In the genomic region with DNA sequence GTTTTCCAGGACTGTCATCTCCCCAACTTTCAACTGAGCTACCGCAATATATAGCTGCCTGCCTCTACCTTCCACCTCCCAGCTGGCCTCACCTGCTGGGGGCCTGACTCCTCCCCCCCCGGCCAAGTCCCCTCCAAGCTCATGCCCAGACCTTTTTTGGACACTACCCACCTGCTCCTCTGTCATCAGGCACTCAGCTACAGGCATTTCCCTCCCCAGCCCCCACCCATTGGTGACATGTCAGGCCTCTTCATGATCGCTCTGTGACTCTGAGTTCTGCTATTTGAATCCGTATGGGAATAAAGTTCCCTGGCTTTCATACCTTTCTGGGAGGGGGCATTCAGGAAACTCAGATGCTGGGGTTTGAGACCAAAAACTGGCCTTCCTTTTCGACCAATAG, we compare ENCODE assay signal across 10 cellular contexts. TPM values are rescaled to one million over a fixed set of nuclear protein-coding genes. Genes with fewer than 3 reads are reported as not detected.
DNase-seq lines count a peak whose midpoint lies in the region; ATAC-seq, FAIRE-seq and TF ChIP-seq lines count a peak whose summit lies in the region.
"Had no signal": no experiment of that assay in that cellular context is flagged by ENCODE, and none has a peak within 500 bp of the region (broad histone marks: within the 10 kb centered on the region; RNA-seq: fewer than 3 reads in every experiment).

No MANE protein-coding gene starts in this region.

- H3K4me1 ChIP-seq in right lobe of liver, result peaks cover 0 to 57% (median 29%) of the 10 kb centered on the region in 4 donors
- H3K4me1 ChIP-seq in stomach, result peaks cover 62 to 84% (median 77%) of the 10 kb centered on the region in 4 donors

- no peaks in the 10 kb centered on the region for H3K36me3 ChIP-seq in right lobe of liver
- H3K36me3 ChIP-seq in stomach, result peaks cover 0 to 5% (median 0%) of the 10 kb centered on the region in 4 donors
- H3K36me3 ChIP-seq: brain microvascular endothelial cell had no signal

- H3K9me3 ChIP-seq in right lobe of liver (no peaks in the 10 kb centered on the region), stomach (no peaks in the 10 kb centered on the region)

- WGBS in right lobe of liver (ENCODE audit: insufficient coverage, low coverage, low lambda C conversion rate, missing lambda C conversion rate), result 68% methylated on average over 5 of the region's 5 CpGs
- WGBS in stomach, 5 donors, result 72 to 85% (median 82%) methylated on average over 5 of the region's 5 CpGs

- H3K27me3 ChIP-seq in right lobe of liver (no peaks in the 10 kb centered on the region), stomach (no peaks in the 10 kb centered on the region)
- H3K27me3 ChIP-seq: brain microvascular endothelial cell had no signal

- no peaks in the 10 kb centered on the region for H3K9me3 Mint-ChIP-seq in T-helper 2 cell treated with Interferon-gamma antibody and Interleukin-4, amounts not matched to agents 5 μg/mL and 100 μg/mL, for 36 hours
- no peaks in the 10 kb centered on the region for H3K9me3 Mint-ChIP-seq in activated T-helper 2 cell treated with anti-CD3 and anti-CD28 coated beads, Interferon-gamma antibody, Interleukin-2, Interleukin-4, amounts not matched to agents 10 μg/mL and 5 μg/mL and 100 μg/mL, durations not matched to agents 14 hours and 24 hours and 36 hours

- H3K4me3 ChIP-seq in right lobe of liver, result no peak overlapping the region
- H3K4me3 ChIP-seq in stomach, result peak overlapping the region in 1 of 4 donors; percentile 94

- peaks cover 36% of the 10 kb centered on the region for H3K4me1 Mint-ChIP-seq in T-helper 2 cell treated with Interferon-gamma antibody and Interleukin-4, amounts not matched to agents 5 μg/mL and 100 μg/mL, for 36 hours (ENCODE audit: low read depth)
- H3K4me1 Mint-ChIP-seq in activated T-helper 2 cell treated with anti-CD3 and anti-CD28 coated beads, Interferon-gamma antibody, Interleukin-2, Interleukin-4, amounts not matched to agents 10 μg/mL and 5 μg/mL and 100 μg/mL, durations not matched to agents 14 hours and 24 hours and 36 hours (ENCODE audit: low read depth), result peaks cover 32% of the 10 kb centered on the region

- intact Hi-C loops in activated T-helper 2 cell treated with anti-CD3 and anti-CD28 coated beads, Interferon-gamma antibody, Interleukin-2, Interleukin-4, amounts not matched to agents 10 μg/mL and 5 μg/mL and 100 μg/mL, durations not matched to agents 14 hours and 24 hours and 36 hours (cut with micrococcal nuclease), result loop anchor here (2.0 kb wide), 2 partner anchors 35 to 43 kb away; a partner anchor contains a TSS
- intact Hi-C loops in right lobe of liver (cut with DNase I), result no loop called here
- intact Hi-C loops in stomach (cut with DNase I; ENCODE audit: low total_unique reads), result no loop called here

- TF ChIP-seq CTCF in right lobe of liver (IDR thresholded peaks at IDR 0.05) (no peak), stomach (IDR thresholded peaks at IDR 0.05) (no peak)

- no peak for FAIRE-seq in GM12892 (lab: Jason Lieb, UNC)

- TF ChIP-seq POLR2A in right lobe of liver (IDR thresholded peaks at IDR 0.05), result no peak
- no peak for TF ChIP-seq POLR2A in stomach (IDR thresholded peaks at IDR 0.05)
- TF ChIP-seq POLR2A in GM12892 (IDR thresholded peaks at IDR 0.05; ENCODE audit: low read depth, low read length), result no peak

- ATAC-seq in right lobe of liver, result no peak

- peak overlapping the region; percentile 94 for H3K4me3 Mint-ChIP-seq in T-helper 2 cell treated with Interferon-gamma antibody and Interleukin-4, amounts not matched to agents 5 μg/mL and 100 μg/mL, for 36 hours
- H3K4me3 Mint-ChIP-seq in activated T-helper 2 cell treated with anti-CD3 and anti-CD28 coated beads, Interferon-gamma antibody, Interleukin-2, Interleukin-4, amounts not matched to agents 10 μg/mL and 5 μg/mL and 100 μg/mL, durations not matched to agents 14 hours and 24 hours and 36 hours (ENCODE audit: low read depth), result peak overlapping the region; percentile 94

- H3K27ac ChIP-seq in right lobe of liver (peak overlapping the region in 2 of 3 donors; percentile 7 to 43), stomach (peak overlapping the region in 4 of 5 donors; percentile 84 to 99 (median 91))
- H3K27ac ChIP-seq: brain microvascular endothelial cell had no signal

- H3K27ac Mint-ChIP-seq in T-helper 2 cell treated with Interferon-gamma antibody and Interleukin-4, amounts not matched to agents 5 μg/mL and 100 μg/mL, for 36 hours, result no peak overlapping the region
- no peak overlapping the region for H3K27ac Mint-ChIP-seq in activated T-helper 2 cell treated with anti-CD3 and anti-CD28 coated beads, Interferon-gamma antibody, Interleukin-2, Interleukin-4, amounts not matched to agents 10 μg/mL and 5 μg/mL and 100 μg/mL, durations not matched to agents 14 hours and 24 hours and 36 hours

- no peak for TF ChIP-seq EP300 in stomach (IDR thresholded peaks at IDR 0.05)

- H3K36me3 Mint-ChIP-seq in T-helper 2 cell treated with Interferon-gamma antibody and Interleukin-4, amounts not matched to agents 5 μg/mL and 100 μg/mL, for 36 hours (ENCODE audit: low read depth), result peaks cover 10% of the 10 kb centered on the region
- H3K36me3 Mint-ChIP-seq in activated T-helper 2 cell treated with anti-CD3 and anti-CD28 coated beads, Interferon-gamma antibody, Interleukin-2, Interleukin-4, amounts not matched to agents 10 μg/mL and 5 μg/mL and 100 μg/mL, durations not matched to agents 14 hours and 24 hours and 36 hours (ENCODE audit: low read depth), result peaks cover 7% of the 10 kb centered on the region

- DNase-seq in T-helper 2 cell treated with Interferon-gamma antibody and Interleukin-4, amounts not matched to agents 5 μg/mL and 100 μg/mL, for 36 hours (ENCODE audit: low spot score), result no peak
- DNase-seq in T-helper 2 cell (no peak), right lobe of liver (no peak), stomach (no peak), cerebellum (ENCODE audit: low spot score) (no peak), GM12892 (ENCODE audit: insufficient read length) (no peak), H4 (ENCODE audit: low spot score) (no peak)
- no peak for DNase-seq in activated T-helper 2 cell treated with anti-CD3 and anti-CD28 coated beads, Interferon-gamma antibody, Interleukin-2, Interleukin-4, amounts not matched to agents 10 μg/mL and 5 μg/mL and 100 μg/mL, durations not matched to agents 14 hours and 24 hours and 36 hours (ENCODE audit: low spot score)
- DNase-seq: brain microvascular endothelial cell had no signal

- H3K27me3 Mint-ChIP-seq in T-helper 2 cell treated with Interferon-gamma antibody and Interleukin-4, amounts not matched to agents 5 μg/mL and 100 μg/mL, for 36 hours (ENCODE audit: low read depth), result no peaks in the 10 kb centered on the region
- no peaks in the 10 kb centered on the region for H3K27me3 Mint-ChIP-seq in activated T-helper 2 cell treated with anti-CD3 and anti-CD28 coated beads, Interferon-gamma antibody, Interleukin-2, Interleukin-4, amounts not matched to agents 10 μg/mL and 5 μg/mL and 100 μg/mL, durations not matched to agents 14 hours and 24 hours and 36 hours (ENCODE audit: low read depth)

RNA-seq across cellular contexts. Expression of a gene that starts 1.8 kb away (rescaled TPM):
- total RNA-seq in activated T-helper 2 cell treated with anti-CD3 and anti-CD28 coated beads, Interferon-gamma antibody, Interleukin-2, Interleukin-4, amounts not matched to agents 10 μg/mL and 5 μg/mL and 100 μg/mL, durations not matched to agents 14 hours and 24 hours and 36 hours, result 75.4 and 76.8 TPM in 2 replicates
- total RNA-seq in right lobe of liver (10 to 100 TPM; 54.8 to 87.5 (median 63.1) TPM), stomach (100 to 1,000 TPM in 1 of 5 donors, 10 to 100 TPM in 4; 14.7 to 159 (median 26.6) TPM), cerebellum (27.7 TPM)
- polyA plus RNA-seq in stomach, result 10 to 100 TPM; 27.7 to 43.8 (median 38.2) TPM
- polyA plus RNA-seq in GM12892 (2012; ENCODE audit: missing spikeins), result 35.1 TPM
- total RNA-seq in H4 (2014; rRNA removed; shearing (Covaris generic)), result 36.9 and 48.1 TPM in 2 replicates

RNA-seq across cellular contexts. Expression of a gene that starts 20.6 kb away (rescaled TPM):
- 83.4 and 88.9 TPM in 2 replicates for total RNA-seq in activated T-helper 2 cell treated with anti-CD3 and anti-CD28 coated beads, Interferon-gamma antibody, Interleukin-2, Interleukin-4, amounts not matched to agents 10 μg/mL and 5 μg/mL and 100 μg/mL, durations not matched to agents 14 hours and 24 hours and 36 hours
- 1 to 10 TPM in 2 of 6 experiments, under 1 TPM in 4; 0.24 to 5.3 (median 0.61) TPM for total RNA-seq in right lobe of liver
- 100 to 1,000 TPM in 1 of 5 donors, 1 to 10 TPM in 3, not detected in 1; 2.6 to 120 (median 5.5) TPM for total RNA-seq in stomach
- polyA plus RNA-seq in stomach, result 10 to 100 TPM in 1 of 3 donors, 1 to 10 TPM in 2; 5.7 to 11.0 (median 8.8) TPM
- total RNA-seq in cerebellum, result 4.4 TPM
- 50.2 TPM for polyA plus RNA-seq in GM12892 (2012; ENCODE audit: missing spikeins)
- total RNA-seq in H4 (2014; rRNA removed; shearing (Covaris generic)), result 77.7 and 77.8 TPM in 2 replicates

RNA-seq across cellular contexts. Expression of a gene that starts 25.2 kb away (rescaled TPM):
- total RNA-seq in activated T-helper 2 cell treated with anti-CD3 and anti-CD28 coated beads, Interferon-gamma antibody, Interleukin-2, Interleukin-4, amounts not matched to agents 10 μg/mL and 5 μg/mL and 100 μg/mL, durations not matched to agents 14 hours and 24 hours and 36 hours, result 131 and 136 TPM in 2 replicates
- total RNA-seq in right lobe of liver (10 to 100 TPM in 5 of 6 experiments, 1 to 10 TPM in 1; 10.0 to 25.3 (median 15.6) TPM), stomach (100 to 1,000 TPM in 1 of 5 donors, 10 to 100 TPM in 3, 1 to 10 TPM in 1; 4.8 to 228 (median 24.6) TPM), cerebellum (14.5 TPM)
- polyA plus RNA-seq in stomach, result 10 to 100 TPM; 16.3 to 29.1 (median 22.4) TPM
- polyA plus RNA-seq in GM12892 (2012; ENCODE audit: missing spikeins), result 24.1 TPM
- total RNA-seq in H4 (2014; rRNA removed; shearing (Covaris generic)), result 20.0 and 21.8 TPM in 2 replicates

RNA-seq across cellular contexts. Expression of a gene that starts 30.2 kb away (rescaled TPM):
- total RNA-seq in activated T-helper 2 cell treated with anti-CD3 and anti-CD28 coated beads, Interferon-gamma antibody, Interleukin-2, Interleukin-4, amounts not matched to agents 10 μg/mL and 5 μg/mL and 100 μg/mL, durations not matched to agents 14 hours and 24 hours and 36 hours, result 0.46 and 0.75 TPM in 2 replicates
- total RNA-seq in right lobe of liver, result under 1 TPM in 1 of 6 experiments, not detected in 5; 0.27 TPM
- total RNA-seq in stomach, result not detected
- under 1 TPM in 1 of 3 donors, not detected in 2; 0.50 TPM for polyA plus RNA-seq in stomach
- total RNA-seq in cerebellum, result not detected
- not detected for polyA plus RNA-seq in GM12892 (2012; ENCODE audit: missing spikeins)
- total RNA-seq in H4 (2014; rRNA removed; shearing (Covaris generic)), result not detected in 2 replicates
- total RNA-seq: A172 had no signal

RNA-seq across cellular contexts. Expression of a gene that starts 43.2 kb away (rescaled TPM):
- 5.3 and 5.5 TPM in 2 replicates for total RNA-seq in activated T-helper 2 cell treated with anti-CD3 and anti-CD28 coated beads, Interferon-gamma antibody, Interleukin-2, Interleukin-4, amounts not matched to agents 10 μg/mL and 5 μg/mL and 100 μg/mL, durations not matched to agents 14 hours and 24 hours and 36 hours
- total RNA-seq in right lobe of liver (10 to 100 TPM in 1 of 6 experiments, 1 to 10 TPM in 5; 3.6 to 12.0 (median 6.1) TPM), stomach (10 to 100 TPM in 4 of 5 donors, 1 to 10 TPM in 1; 2.0 to 88.7 (median 34.1) TPM), cerebellum (1.5 TPM)
- 10 to 100 TPM; 14.9 to 29.8 (median 25.1) TPM for polyA plus RNA-seq in stomach
- polyA plus RNA-seq in GM12892 (2012; ENCODE audit: missing spikeins), result 0.64 TPM
- 0.35 and 3.3 TPM in 2 replicates for total RNA-seq in H4 (2014; rRNA removed; shearing (Covaris generic))
